20 cellular contexts compared by ENCODE assay signal in the genomic region with DNA sequence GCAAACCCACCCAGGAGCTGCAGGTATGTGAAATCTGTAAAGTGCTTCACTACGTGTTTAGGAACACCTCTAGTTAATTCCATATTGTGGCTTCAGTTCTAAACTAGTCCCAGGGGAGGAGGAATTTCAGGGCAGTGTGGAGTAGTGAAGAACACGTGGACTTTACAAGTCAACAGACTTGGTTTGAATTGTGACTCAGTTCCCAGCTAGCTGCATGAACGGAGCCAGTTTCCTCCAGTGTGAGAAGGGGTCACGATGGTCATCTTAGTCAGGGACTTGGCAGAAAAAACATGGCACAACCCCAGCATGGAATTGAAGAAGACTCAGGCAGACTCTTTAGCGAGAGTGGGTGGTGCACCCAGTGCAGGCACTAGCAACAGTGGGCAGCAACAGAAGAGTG.
DNase-seq lines count a peak whose midpoint lies in the region; ATAC-seq and TF ChIP-seq lines count a peak whose summit lies in the region.
"Had no signal": no experiment of that assay in that cellular context is flagged by ENCODE, and none has a peak within 500 bp of the region (broad histone marks: within the 10 kb centered on the region; RNA-seq: fewer than 3 reads in every experiment).

No MANE protein-coding gene starts in this region.

- H2AK5ac ChIP-seq in trophoblast cell (ENCODE audit: low read length) (no peak overlapping the region), H9 (ENCODE audit: insufficient read length, low read length) (no peak overlapping the region)

- H4K91ac ChIP-seq in trophoblast cell (ENCODE audit: low read depth, low read length) (no peak overlapping the region), H9 (ENCODE audit: insufficient read length, low read depth, low read length) (no peak overlapping the region)

- H3K23me2 ChIP-seq in H9 (ENCODE audit: insufficient read length, low read depth, low read length, poor library complexity, severe bottlenecking): no peaks in the 10 kb centered on the region

- no peak overlapping the region for H2BK120ac ChIP-seq in trophoblast cell (ENCODE audit: insufficient read depth, low read length, poor library complexity)
- H2BK120ac ChIP-seq in H9 (ENCODE audit: low read depth, low read length, poor library complexity, severe bottlenecking): no peak overlapping the region

- no peak overlapping the region for H3K14ac ChIP-seq in trophoblast cell (ENCODE audit: low read length)
- no peak overlapping the region for H3K14ac ChIP-seq in H9 (ENCODE audit: insufficient read depth, low read length)

- H3K9me3 ChIP-seq in trophoblast cell (ENCODE audit: insufficient read depth, low read depth, low read length) (no peaks in the 10 kb centered on the region), H9 (ENCODE audit: control insufficient read depth, low read depth, low read length) (no peaks in the 10 kb centered on the region)
- H3K9me3 ChIP-seq: BE2C, SJSA1 had no signal

- no peaks in the 10 kb centered on the region for H3K27me3 ChIP-seq in trophoblast cell (ENCODE audit: insufficient read depth, low read length)
- no peaks in the 10 kb centered on the region; the same call in 1 of the 2 replicates for H3K27me3 ChIP-seq in H9 (ENCODE audit: insufficient read depth, low read length)
- H3K27me3 ChIP-seq: BE2C, SJSA1 had no signal

- H3K4me3 ChIP-seq in trophoblast cell (ENCODE audit: low read depth, low read length): no peak overlapping the region
- H3K4me3 ChIP-seq: K562, SJSA1, skin epidermis had no signal

- H3K23ac ChIP-seq in trophoblast cell (ENCODE audit: low read length) (no peak overlapping the region), H9 (ENCODE audit: insufficient read length, low read depth, low read length) (no peak overlapping the region)

- no peaks in the 10 kb centered on the region for H3K9me3 Mint-ChIP-seq in H9
- H3K9me3 Mint-ChIP-seq in activated T-cell treated with anti-CD3 and anti-CD28 coated beads, Interleukin-2, amount 50 U/mL, for 72 hours: no peaks in the 10 kb centered on the region
- H3K9me3 Mint-ChIP-seq: stimulated activated naive B cell treated with anti-CD40 and anti-IgM and Interleukin-4, amounts not matched to agents 10 μg/mL and 1 μg/mL and 100 μg/mL, for 72 hours had no signal

- H3K4me1 ChIP-seq in trophoblast cell (ENCODE audit: control insufficient read depth in 1 of 2, insufficient read depth in 2 of 2, low read length in 2 of 2) (peaks cover 13 to 14% of the 10 kb centered on the region in 2 experiments), H9 (ENCODE audit: insufficient read depth, low read length) (no peaks in the 10 kb centered on the region)
- H3K4me1 ChIP-seq: BE2C had no signal

- H2BK15ac ChIP-seq in H9 (ENCODE audit: low read depth, low read length): no peak overlapping the region

- H3K4me3 Mint-ChIP-seq in H9: no peak overlapping the region
- H3K4me3 Mint-ChIP-seq in activated T-cell treated with anti-CD3 and anti-CD28 coated beads, Interleukin-2, amount 50 U/mL, for 72 hours: no peak overlapping the region
- H3K4me3 Mint-ChIP-seq: stimulated activated naive B cell treated with anti-CD40 and anti-IgM and Interleukin-4, amounts not matched to agents 10 μg/mL and 1 μg/mL and 100 μg/mL, for 72 hours had no signal

- H2BK12ac ChIP-seq in trophoblast cell (ENCODE audit: low read length) (peak overlapping the region; percentile 27), H9 (ENCODE audit: insufficient read length, low read depth, low read length) (no peak overlapping the region)

- H3K27me3 Mint-ChIP-seq in H9 (ENCODE audit: low read depth): peaks cover 6% of the 10 kb centered on the region
- H3K27me3 Mint-ChIP-seq in activated T-cell treated with anti-CD3 and anti-CD28 coated beads, Interleukin-2, amount 50 U/mL, for 72 hours (ENCODE audit: low read depth): no peaks in the 10 kb centered on the region
- H3K27me3 Mint-ChIP-seq: stimulated activated naive B cell treated with anti-CD40 and anti-IgM and Interleukin-4, amounts not matched to agents 10 μg/mL and 1 μg/mL and 100 μg/mL, for 72 hours had no signal

- H3K4ac ChIP-seq in trophoblast cell (ENCODE audit: low read depth, low read length) (no peak overlapping the region), H9 (ENCODE audit: low read depth, low read length) (no peak overlapping the region)

- H3K36me3 Mint-ChIP-seq in H9 (ENCODE audit: insufficient read depth in 1 of 3, low read depth in 3 of 3): no peaks in the 10 kb centered on the region
- H3K36me3 Mint-ChIP-seq in activated T-cell treated with anti-CD3 and anti-CD28 coated beads, Interleukin-2, amount 50 U/mL, for 72 hours (ENCODE audit: insufficient read depth in 2 of 2): no peaks in the 10 kb centered on the region
- H3K36me3 Mint-ChIP-seq: stimulated activated naive B cell treated with anti-CD40 and anti-IgM and Interleukin-4, amounts not matched to agents 10 μg/mL and 1 μg/mL and 100 μg/mL, for 72 hours had no signal

- H3K27ac ChIP-seq in trophoblast cell (ENCODE audit: low read depth, low read length) (no peak overlapping the region), H9 (ENCODE audit: insufficient read length, low read depth, low read length) (no peak overlapping the region)
- H3K27ac ChIP-seq: SJSA1 had no signal

- no peak for ATAC-seq in GM19035 (IDR thresholded peaks at IDR 0.05; ENCODE audit: unreplicated experiment)
- ATAC-seq in activated T-cell treated with anti-CD3 and anti-CD28 coated beads, Interleukin-2, amount 50 U/mL, for 72 hours (replicated peaks in 1 of 2): no peak
- ATAC-seq: HCT116; K562; stimulated activated naive B cell treated with anti-CD40 and anti-IgM and Interleukin-4, amounts not matched to agents 10 μg/mL and 1 μg/mL and 100 μg/mL, for 72 hours had no signal

- H3K79me2 ChIP-seq in trophoblast cell (ENCODE audit: control insufficient read depth, insufficient read depth, low read length, poor library complexity) (peaks cover 5% of the 10 kb centered on the region), H9 (ENCODE audit: insufficient read depth, low read length) (no peaks in the 10 kb centered on the region)

- H3K18ac ChIP-seq in trophoblast cell (ENCODE audit: low read length): no peak overlapping the region
- H3K18ac ChIP-seq in H9 (ENCODE audit: insufficient read length, low read depth, low read length): no peak overlapping the region

- peaks cover 0 to 3% of the 10 kb centered on the region in 2 experiments; a peak in 2 of 4 replicates for H3K4me1 Mint-ChIP-seq in H9
- H3K4me1 Mint-ChIP-seq in activated T-cell treated with anti-CD3 and anti-CD28 coated beads, Interleukin-2, amount 50 U/mL, for 72 hours (ENCODE audit: low read depth): no peaks in the 10 kb centered on the region

- peak; percentile 83 for DNase-seq in ELR (ENCODE audit: low read depth)
- DNase-seq in RPMI7951 (ENCODE audit: low read depth): peak; percentile 82
- peak; percentile 71 for DNase-seq in fibroblast of gingiva (ENCODE audit: low read depth)
- no peak for DNase-seq in trophoblast cell
- DNase-seq in stimulated activated CD4-positive, alpha-beta T cell treated with anti-CD3 and anti-CD28 coated beads, Interleukin-2, amount 100 ng/mL, for 48 hours: no peak
- DNase-seq in H9: no peak
- DNase-seq in activated T-cell treated with anti-CD3 and anti-CD28 coated beads, Interleukin-2, amount 50 U/mL, for 72 hours: no peak
- DNase-seq: activated CD8-positive, alpha-beta memory T cell treated with anti-CD3 and anti-CD28 coated beads for 24 hours; activated gamma-delta T cell; BE2C; effector CD8-positive, alpha-beta T cell; NCI-H1417 treated with DMSO at 0.1 percent for 48 hours; NCI-H510A; nucleus accumbens; stimulated activated naive B cell treated with anti-CD40 and anti-IgM and Interleukin-4, amounts not matched to agents 10 μg/mL and 1 μg/mL and 100 μg/mL, for 72 hours had no signal

- H3K36me3 ChIP-seq in trophoblast cell (ENCODE audit: control insufficient read depth in 1 of 2, insufficient read depth in 2 of 2, low read length in 2 of 2): no peaks in the 10 kb centered on the region
- H3K36me3 ChIP-seq: BE2C, SJSA1 had no signal

- H4K5ac ChIP-seq in H9 (ENCODE audit: insufficient read length, low read depth, low read length): no peak overlapping the region

- H3K56ac ChIP-seq in H9 (ENCODE audit: insufficient read length, low read depth, low read length): no peak overlapping the region

- no CpG with 5 or more reads among the region's 5 CpGs for WGBS in trophoblast cell (ENCODE audit: extremely low coverage, insufficient coverage, insufficient read length)
- no CpG with 5 or more reads among the region's 5 CpGs for WGBS in H9 (ENCODE audit: extremely low coverage, insufficient read length, low lambda C conversion rate)

- no peaks in the 10 kb centered on the region for H4K20me1 ChIP-seq in H9 (ENCODE audit: control insufficient read depth, insufficient read depth, insufficient read length)

- no peak overlapping the region for H2BK5ac ChIP-seq in trophoblast cell (ENCODE audit: low read depth, low read length, poor library complexity)
- no peak overlapping the region for H2BK5ac ChIP-seq in H9 (ENCODE audit: insufficient read length, low read length)

- H3K9ac ChIP-seq in trophoblast cell (ENCODE audit: low read length): no peak overlapping the region
- H3K9ac ChIP-seq in H9 (ENCODE audit: extremely low read depth, insufficient read length, low read length): no peak overlapping the region

- no peak overlapping the region for H3K4me2 ChIP-seq in trophoblast cell (ENCODE audit: low read length)
- no peak overlapping the region for H3K4me2 ChIP-seq in H9 (ENCODE audit: insufficient read depth, insufficient read length, low read length)

- no peak overlapping the region for H2AFZ ChIP-seq in trophoblast cell (ENCODE audit: insufficient read depth, low read length, poor library complexity)
- H2AFZ ChIP-seq in H9 (ENCODE audit: low read length): no peak overlapping the region

- H3K79me1 ChIP-seq in trophoblast cell (ENCODE audit: low read length) (peaks cover 7% of the 10 kb centered on the region), H9 (ENCODE audit: insufficient read depth, low read depth, low read length, poor library complexity, severe bottlenecking) (no peaks in the 10 kb centered on the region)

- H4K12ac ChIP-seq in trophoblast cell (ENCODE audit: low read depth, low read length): no peak overlapping the region

- no peak overlapping the region for H3K27ac Mint-ChIP-seq in H9
- H3K27ac Mint-ChIP-seq in activated T-cell treated with anti-CD3 and anti-CD28 coated beads, Interleukin-2, amount 50 U/mL, for 72 hours: no peak overlapping the region
- H3K27ac Mint-ChIP-seq: stimulated activated naive B cell treated with anti-CD40 and anti-IgM and Interleukin-4, amounts not matched to agents 10 μg/mL and 1 μg/mL and 100 μg/mL, for 72 hours had no signal

- no peak overlapping the region for H3T11ph ChIP-seq in H9 (ENCODE audit: low read length)

- TF ChIP-seq CTCF in H9 (conservative IDR thresholded peaks at IDR 0.05): no peak

- no peak overlapping the region for H4K8ac ChIP-seq in trophoblast cell (ENCODE audit: low read depth, low read length)
- H4K8ac ChIP-seq in H9 (replicated peaks; ENCODE audit: insufficient read length, low read depth, low read length): no peak overlapping the region

- no peak overlapping the region for H2BK20ac ChIP-seq in H9 (ENCODE audit: low read depth, low read length, poor library complexity, severe bottlenecking)

Comparison
In these comparisons a context has a peak if more than half of its experiments do, and no peak if none do; other contexts are left out.
1. DNase-seq: peak in ELR (single experiment), RPMI7951 (single experiment) and fibroblast of gingiva (single experiment); none in trophoblast cell (0 of 2), stimulated activated CD4-positive, alpha-beta T cell treated with anti-CD3 and anti-CD28 coated beads, Interleukin-2, amount 100 ng/mL, for 48 hours (0 of 2), H9 (single experiment) and activated T-cell treated with anti-CD3 and anti-CD28 coated beads, Interleukin-2, amount 50 U/mL, for 72 hours (0 of 2).